ENCODE assay signal across 28 cellular contexts in genomic region chr5:117039035-117039434, GRCh38.
"Had no signal": no experiment of that assay in that cellular context is flagged by ENCODE, and none has a peak within 500 bp of the region (broad histone marks: within the 10 kb centered on the region; RNA-seq: fewer than 3 reads in every experiment).

No MANE protein-coding gene starts in this region.

- H3K27ac ChIP-seq: colonic mucosa, coronary artery, dorsolateral prefrontal cortex, epithelial cell of prostate, esophagus muscularis mucosa, esophagus squamous epithelium, foreskin keratinocyte, gastrocnemius medialis, gastroesophageal sphincter, heart left ventricle, heart right ventricle, hepatocyte had no signal

- DNase-seq: colonic mucosa; cortex of kidney; dermis blood vessel endothelial cell; dorsolateral prefrontal cortex; effector CD4-positive, alpha-beta T cell; effector CD8-positive, alpha-beta T cell; effector memory CD4-positive, alpha-beta T cell; effector memory CD8-positive, alpha-beta T cell; endodermal cell; erythroblast; esophagus squamous epithelium; foreskin fibroblast; foreskin keratinocyte; foreskin melanocyte; gastrocnemius medialis; glutamatergic neuron; head of caudate nucleus; heart left ventricle; heart right ventricle had no signal

- H3K4me1 ChIP-seq: colonic mucosa, esophagus muscularis mucosa, esophagus squamous epithelium, foreskin keratinocyte, gastrocnemius medialis, gastroesophageal sphincter, heart left ventricle, heart right ventricle had no signal

- FAIRE-seq: colon, endometrium, endothelial cell of umbilical vein, frontal cortex had no signal

- H3K4me3 ChIP-seq: colonic mucosa, coronary artery, dorsolateral prefrontal cortex, esophagus muscularis mucosa, esophagus squamous epithelium, gastrocnemius medialis, gastroesophageal sphincter, heart left ventricle, heart right ventricle, hepatocyte had no signal

- H3K79me2 ChIP-seq: hepatocyte had no signal

- H3K4me2 ChIP-seq: hepatocyte had no signal

- H3K36me3 ChIP-seq: colonic mucosa, esophagus muscularis mucosa, esophagus squamous epithelium, gastrocnemius medialis, gastroesophageal sphincter, heart left ventricle, heart right ventricle had no signal

- H2AFZ ChIP-seq: hepatocyte had no signal

- H3K27me3 ChIP-seq: colonic mucosa, dorsolateral prefrontal cortex, esophagus muscularis mucosa, esophagus squamous epithelium, foreskin keratinocyte, gastrocnemius medialis, gastroesophageal sphincter, heart left ventricle, heart right ventricle, hepatocyte had no signal

- H3K9me3 ChIP-seq: colonic mucosa, esophagus muscularis mucosa, esophagus squamous epithelium, gastrocnemius medialis, gastroesophageal sphincter, heart left ventricle, heart right ventricle had no signal
